Comparison of ENCODE assay signal across 27 cellular contexts in the genomic region with DNA sequence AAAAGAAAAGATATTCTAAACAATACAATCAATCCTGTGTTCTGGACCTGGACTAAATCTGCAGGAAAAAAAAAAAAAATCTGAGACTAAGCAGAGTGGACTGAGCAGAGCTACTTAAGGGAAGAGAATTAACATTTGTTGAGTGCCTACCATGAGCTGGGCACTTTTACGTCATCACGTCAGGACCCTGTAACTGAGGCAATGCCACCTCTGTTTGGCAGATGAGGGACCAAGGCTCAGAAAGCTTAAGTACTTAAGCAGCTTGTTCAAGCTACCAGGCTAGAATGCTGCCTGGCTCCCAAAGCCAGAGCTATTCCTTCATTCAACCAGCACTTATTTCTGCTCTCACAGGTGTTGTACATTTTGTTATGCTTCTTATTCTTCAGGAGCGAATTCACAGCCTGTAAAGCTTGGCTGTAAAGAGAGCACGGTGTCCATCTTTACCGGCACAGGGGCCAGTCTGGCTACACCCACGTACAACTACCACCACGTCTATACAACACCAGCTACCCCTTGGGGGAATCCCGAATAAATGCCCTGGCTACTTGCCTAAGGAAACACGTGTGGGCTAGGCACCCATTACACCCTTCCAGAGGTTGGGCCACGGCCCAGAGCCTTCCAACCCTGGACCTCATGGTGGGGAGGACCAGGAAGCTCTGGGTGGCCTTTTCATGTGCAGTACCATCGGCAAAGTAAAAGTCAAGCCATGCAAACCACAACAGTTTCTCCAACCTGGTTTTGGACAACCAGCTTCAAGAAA. TPM values are rescaled to one million over a fixed set of nuclear protein-coding genes. Genes with fewer than 3 reads are reported as not detected.
A peak's percentile ranks its signal among the peaks of the same experiment; 100 is the strongest.
DNase-seq lines count a peak whose midpoint lies in the region; ATAC-seq and TF ChIP-seq lines count a peak whose summit lies in the region.
"Had no signal": no experiment of that assay in that cellular context is flagged by ENCODE, and none has a peak within 500 bp of the region (broad histone marks: within the 10 kb centered on the region; RNA-seq: fewer than 3 reads in every experiment).

No MANE protein-coding gene starts in this region.

- peak overlapping the region; percentile 3 for H2BK12ac ChIP-seq in trophoblast cell (ENCODE audit: low read length)

- no peak overlapping the region for H3K23ac ChIP-seq in trophoblast cell (ENCODE audit: low read length)

- POLR2A ChIA-PET in HEK293 (lab: Yijun Ruan, JAX), result interaction anchor here (0.8 kb wide), 1 partner anchor 9 kb away, joined by 3 read pairs; no protein-coding TSS in a partner anchor

- H3K4me1 ChIP-seq in HEK293 (ENCODE audit: control insufficient read depth, insufficient read depth, low read length), result peaks cover 16% of the 10 kb centered on the region
- H3K4me1 ChIP-seq in trophoblast cell (ENCODE audit: control insufficient read depth in 1 of 2, insufficient read depth in 2 of 2, low read length in 2 of 2), result peaks cover 11 to 24% of the 10 kb centered on the region in 2 experiments

- H3K36me3 ChIP-seq in HEK293 (ENCODE audit: control insufficient read depth in 2 of 2, insufficient read depth in 1 of 2, low read length in 2 of 2) (no peaks in the 10 kb centered on the region), trophoblast cell (ENCODE audit: control insufficient read depth in 1 of 2, insufficient read depth in 2 of 2, low read length in 2 of 2) (no peaks in the 10 kb centered on the region)
- H3K36me3 ChIP-seq: cardiac muscle cell, esophagus muscularis mucosa, left ventricle myocardium inferior, Peyer's patch had no signal

- no peak overlapping the region for H4K8ac ChIP-seq in trophoblast cell (ENCODE audit: low read depth, low read length)

- H3K4me2 ChIP-seq in trophoblast cell (ENCODE audit: low read length), result no peak overlapping the region

- H3K79me1 ChIP-seq in trophoblast cell (ENCODE audit: low read length), result peaks cover 6% of the 10 kb centered on the region

- no peak for ATAC-seq in HG03196 (IDR thresholded peaks at IDR 0.05; ENCODE audit: unreplicated experiment)
- ATAC-seq in HG03095 (IDR thresholded peaks at IDR 0.05; ENCODE audit: unreplicated experiment), result no peak
- ATAC-seq: activated naive CD4-positive, alpha-beta T cell treated with anti-CD3 and anti-CD28 coated beads, Interleukin-2, amount 50 U/mL, for 72 hours; effector memory CD8-positive, alpha-beta T cell; HepG2; naive thymus-derived CD8-positive, alpha-beta T cell had no signal

- H2AFZ ChIP-seq in trophoblast cell (ENCODE audit: insufficient read depth, low read length, poor library complexity), result no peak overlapping the region

- H3K9ac ChIP-seq in trophoblast cell (ENCODE audit: low read length), result no peak overlapping the region

- H3K4ac ChIP-seq in trophoblast cell (ENCODE audit: low read depth, low read length), result no peak overlapping the region

- H2AK5ac ChIP-seq in trophoblast cell (ENCODE audit: low read length), result no peak overlapping the region

- no peak overlapping the region for H3K18ac ChIP-seq in trophoblast cell (ENCODE audit: low read length)

- H3K4me3 ChIP-seq in HEK293 (ENCODE audit: low read depth, low read length), result no peak overlapping the region
- no peak overlapping the region for H3K4me3 ChIP-seq in trophoblast cell (ENCODE audit: low read depth, low read length)
- H3K4me3 ChIP-seq: cardiac muscle cell, coronary artery, esophagus muscularis mucosa, left ventricle myocardium inferior, Peyer's patch had no signal

- H2BK5ac ChIP-seq in trophoblast cell (ENCODE audit: low read depth, low read length, poor library complexity), result no peak overlapping the region

- no peak overlapping the region for H4K12ac ChIP-seq in trophoblast cell (ENCODE audit: low read depth, low read length)

- no peak overlapping the region for H4K91ac ChIP-seq in trophoblast cell (ENCODE audit: low read depth, low read length)

- DNase-seq in glomerular visceral epithelial cell (ENCODE audit: extremely low spot score) (peak; percentile 35), trophoblast cell (no peak), 8988T (no peak)
- DNase-seq in effector CD4-positive, alpha-beta T cell, result no peak
- DNase-seq: activated CD4-positive, alpha-beta T cell treated with anti-CD3 and anti-CD28 coated beads, Interleukin-2, amount 50 U/mL, for 4 hours; activated CD4-positive, CD25-positive, alpha-beta regulatory T cell; anterior cingulate cortex; CD4-positive, CD25-positive, alpha-beta regulatory T cell; DND-41; effector memory CD8-positive, alpha-beta T cell; left ventricle myocardium inferior; naive thymus-derived CD8-positive, alpha-beta T cell; NCI-H1694; NCI-H2171; NCI-H510A treated with DMSO at 0.1 percent for 48 hours; SIG-M5; stimulated activated naive CD4-positive, alpha-beta T cell treated with Interleukin-2 at 50 U/mL for 16 hours had no signal

- no peaks in the 10 kb centered on the region for H3K79me2 ChIP-seq in trophoblast cell (ENCODE audit: control insufficient read depth, insufficient read depth, low read length, poor library complexity)

- no peaks in the 10 kb centered on the region for H3K27me3 ChIP-seq in trophoblast cell (ENCODE audit: insufficient read depth, low read length)
- H3K27me3 ChIP-seq: cardiac muscle cell, esophagus muscularis mucosa, Peyer's patch had no signal

- H3K27ac ChIP-seq in HEK293 (ENCODE audit: extremely low read depth, low read depth, low read length), result no peak overlapping the region
- peak overlapping the region; percentile 75 for H3K27ac ChIP-seq in VCaP
- H3K27ac ChIP-seq in trophoblast cell (ENCODE audit: low read depth, low read length), result no peak overlapping the region
- H3K27ac ChIP-seq: cardiac muscle cell, coronary artery, left ventricle myocardium inferior had no signal

- TF ChIP-seq CTCF in HEK293 (tag by site-specific recombination; IDR thresholded peaks at IDR 0.05) (no peak), VCaP (conservative IDR thresholded peaks at IDR 0.05) (no peak)

- no peak overlapping the region for H3K14ac ChIP-seq in trophoblast cell (ENCODE audit: low read length)

- CTCF ChIA-PET in HEK293 (lab: Yijun Ruan, JAX), result interaction anchor here (0.5 to 1.1 kb wide), 3 partner anchors 20 to 91 kb away, joined by 3 to 6 read pairs (median 4); no protein-coding TSS in a partner anchor

- no peak overlapping the region for H2BK120ac ChIP-seq in trophoblast cell (ENCODE audit: insufficient read depth, low read length, poor library complexity)

- WGBS in trophoblast cell (ENCODE audit: extremely low coverage, insufficient coverage, insufficient read length), result no CpG with 5 or more reads among the region's 11 CpGs

- H3K9me3 ChIP-seq in HEK293 (ENCODE audit: control insufficient read depth, insufficient read depth, low read depth, low read length) (no peaks in the 10 kb centered on the region), trophoblast cell (ENCODE audit: insufficient read depth, low read depth, low read length) (no peaks in the 10 kb centered on the region)
- H3K9me3 ChIP-seq: esophagus muscularis mucosa, left ventricle myocardium inferior, Peyer's patch had no signal

TF ChIP-seq in HEK293, 187 proteins besides CTCF, POLR2A, EP300 and RAD21:
- TF ChIP-seq, protein P1, sequence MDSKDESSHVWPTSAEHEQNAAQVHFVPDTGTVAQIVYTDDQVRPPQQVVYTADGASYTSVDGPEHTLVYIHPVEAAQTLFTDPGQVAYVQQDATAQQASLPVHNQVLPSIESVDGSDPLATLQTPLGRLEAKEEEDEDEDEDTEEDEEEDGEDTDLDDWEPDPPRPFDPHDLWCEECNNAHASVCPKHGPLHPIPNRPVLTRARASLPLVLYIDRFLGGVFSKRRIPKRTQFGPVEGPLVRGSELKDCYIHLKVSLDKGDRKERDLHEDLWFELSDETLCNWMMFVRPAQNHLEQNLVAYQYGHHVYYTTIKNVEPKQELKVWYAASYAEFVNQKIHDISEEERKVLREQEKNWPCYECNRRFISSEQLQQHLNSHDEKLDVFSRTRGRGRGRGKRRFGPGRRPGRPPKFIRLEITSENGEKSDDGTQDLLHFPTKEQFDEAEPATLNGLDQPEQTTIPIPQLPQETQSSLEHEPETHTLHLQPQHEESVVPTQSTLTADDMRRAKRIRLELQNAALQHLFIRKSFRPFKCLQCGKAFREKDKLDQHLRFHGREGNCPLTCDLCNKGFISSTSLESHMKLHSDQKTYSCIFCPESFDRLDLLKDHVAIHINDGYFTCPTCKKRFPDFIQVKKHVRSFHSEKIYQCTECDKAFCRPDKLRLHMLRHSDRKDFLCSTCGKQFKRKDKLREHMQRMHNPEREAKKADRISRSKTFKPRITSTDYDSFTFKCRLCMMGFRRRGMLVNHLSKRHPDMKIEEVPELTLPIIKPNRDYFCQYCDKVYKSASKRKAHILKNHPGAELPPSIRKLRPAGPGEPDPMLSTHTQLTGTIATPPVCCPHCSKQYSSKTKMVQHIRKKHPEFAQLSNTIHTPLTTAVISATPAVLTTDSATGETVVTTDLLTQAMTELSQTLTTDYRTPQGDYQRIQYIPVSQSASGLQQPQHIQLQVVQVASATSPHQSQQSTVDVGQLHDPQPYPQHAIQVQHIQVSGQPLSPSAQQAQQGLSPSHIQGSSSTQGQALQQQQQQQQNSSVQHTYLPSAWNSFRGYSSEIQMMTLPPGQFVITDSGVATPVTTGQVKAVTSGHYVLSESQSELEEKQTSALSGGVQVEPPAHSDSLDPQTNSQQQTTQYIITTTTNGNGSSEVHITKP (tag by site-specific recombination; IDR thresholded peaks at IDR 0.05), result no peak
- TF ChIP-seq EGR2 (tag by site-specific recombination; IDR thresholded peaks at IDR 0.05; ENCODE audit: low read depth), result peak; percentile 8; the same call in 1 of the 2 replicates
- TF ChIP-seq, protein P2, sequence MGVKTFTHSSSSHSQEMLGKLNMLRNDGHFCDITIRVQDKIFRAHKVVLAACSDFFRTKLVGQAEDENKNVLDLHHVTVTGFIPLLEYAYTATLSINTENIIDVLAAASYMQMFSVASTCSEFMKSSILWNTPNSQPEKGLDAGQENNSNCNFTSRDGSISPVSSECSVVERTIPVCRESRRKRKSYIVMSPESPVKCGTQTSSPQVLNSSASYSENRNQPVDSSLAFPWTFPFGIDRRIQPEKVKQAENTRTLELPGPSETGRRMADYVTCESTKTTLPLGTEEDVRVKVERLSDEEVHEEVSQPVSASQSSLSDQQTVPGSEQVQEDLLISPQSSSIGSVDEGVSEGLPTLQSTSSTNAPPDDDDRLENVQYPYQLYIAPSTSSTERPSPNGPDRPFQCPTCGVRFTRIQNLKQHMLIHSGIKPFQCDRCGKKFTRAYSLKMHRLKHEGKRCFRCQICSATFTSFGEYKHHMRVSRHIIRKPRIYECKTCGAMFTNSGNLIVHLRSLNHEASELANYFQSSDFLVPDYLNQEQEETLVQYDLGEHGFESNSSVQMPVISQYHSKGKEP (tag by site-specific recombination; IDR thresholded peaks at IDR 0.05), result no peak
- no peak for TF ChIP-seq ZNF112 (tag by site-specific recombination; IDR thresholded peaks at IDR 0.05)
- 0 out of 2 replicates have a peak, but pooled peaks have one; percentile 9 for TF ChIP-seq ZFHX2 (tag by site-specific recombination; conservative IDR thresholded peaks at IDR 0.05)

RNA-seq across cellular contexts. Expression of a gene that starts 27.0 kb away (rescaled TPM):
- 12.1 and 15.6 TPM in 2 replicates for polyA plus RNA-seq in trophoblast cell (2013)
- polyA plus RNA-seq: HepG2 had no signal
